In the genomic region with DNA sequence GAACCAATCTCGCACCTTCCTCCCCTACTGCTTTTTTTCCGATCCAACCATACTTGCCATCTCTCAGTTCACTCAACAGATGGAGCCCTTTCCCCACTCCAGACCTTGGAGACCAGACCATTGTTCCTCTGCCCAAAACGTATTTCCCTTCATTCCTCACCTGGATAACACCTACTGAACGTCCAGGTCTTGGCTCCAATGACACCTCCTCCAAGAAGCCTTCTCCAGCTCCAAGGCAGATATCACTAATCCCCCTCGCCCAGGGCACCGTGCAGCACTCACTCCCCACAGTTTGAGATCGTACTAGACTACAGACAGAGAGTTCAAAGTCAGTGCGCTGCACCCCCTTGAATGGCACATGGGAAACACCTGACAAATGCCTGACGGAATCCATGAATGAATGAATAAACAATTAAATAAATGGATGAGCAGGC, we compare ENCODE assay signal across 9 cellular contexts. TPM values are rescaled to one million over a fixed set of nuclear protein-coding genes. Genes with fewer than 3 reads are reported as not detected.
DNase-seq lines count a peak whose midpoint lies in the region; ATAC-seq and TF ChIP-seq lines count a peak whose summit lies in the region.
"Had no signal": no experiment of that assay in that cellular context is flagged by ENCODE, and none has a peak within 500 bp of the region (broad histone marks: within the 10 kb centered on the region; RNA-seq: fewer than 3 reads in every experiment).

No MANE protein-coding gene starts in this region.

- ATAC-seq in activated CD8-positive, alpha-beta T cell treated with anti-CD3 and anti-CD28 coated beads for 36 hours: peak; percentile 55

- peak; percentile 9 for DNase-seq in stimulated activated CD4-positive, alpha-beta T cell treated with anti-CD3 and anti-CD28 coated beads, Interleukin-15, amount 100 ng/mL, for 24 hours
- no peak for DNase-seq in stimulated activated CD4-positive, alpha-beta T cell treated with anti-CD3 and anti-CD28 coated beads, Interleukin-4, amount 100 ng/mL, for 24 hours
- DNase-seq in NCI-H128 (lab: John Stamatoyannopoulos, UW; ENCODE audit: unreplicated experiment): peak; percentile 23
- DNase-seq in activated CD8-positive, alpha-beta T cell treated with anti-CD3 and anti-CD28 coated beads for 36 hours: no peak
- DNase-seq in iPS DF 4.7 (ENCODE audit: extremely low read depth, low spot score): peak; percentile 81
- no peak for DNase-seq in type B pancreatic cell (ENCODE audit: extremely low spot score, unreplicated experiment)
- DNase-seq in activated T-cell treated with anti-CD3 and anti-CD28 coated beads for 4 hours: no peak
- DNase-seq in GF-D8 (lab: John Stamatoyannopoulos, UW): no peak

- H3K4me1 Mint-ChIP-seq in activated CD8-positive, alpha-beta T cell treated with anti-CD3 and anti-CD28 coated beads for 36 hours (ENCODE audit: low read depth): peaks cover 4% of the 10 kb centered on the region
- no peaks in the 10 kb centered on the region for H3K4me1 Mint-ChIP-seq in type B pancreatic cell (ENCODE audit: unreplicated experiment)
- H3K4me1 Mint-ChIP-seq: central memory CD8-positive, alpha-beta T cell had no signal

- H3K9me3 Mint-ChIP-seq in activated CD8-positive, alpha-beta T cell treated with anti-CD3 and anti-CD28 coated beads for 36 hours: no peaks in the 10 kb centered on the region
- no peaks in the 10 kb centered on the region for H3K9me3 Mint-ChIP-seq in type B pancreatic cell
- H3K9me3 Mint-ChIP-seq: central memory CD8-positive, alpha-beta T cell had no signal

- no peaks in the 10 kb centered on the region for H3K27me3 Mint-ChIP-seq in activated CD8-positive, alpha-beta T cell treated with anti-CD3 and anti-CD28 coated beads for 36 hours
- no peaks in the 10 kb centered on the region for H3K27me3 Mint-ChIP-seq in type B pancreatic cell
- H3K27me3 Mint-ChIP-seq: central memory CD8-positive, alpha-beta T cell had no signal

- CTCF ChIA-PET in activated CD8-positive, alpha-beta T cell treated with anti-CD3 and anti-CD28 coated beads for 36 hours (lab: Charles Lee): interaction anchor here (0.7 to 3.9 kb wide), 13 partner anchors 9 to 222 kb away, joined by 3 to 20 read pairs (median 3); no protein-coding TSS in a partner anchor

- no peak overlapping the region for H3K27ac Mint-ChIP-seq in activated CD8-positive, alpha-beta T cell treated with anti-CD3 and anti-CD28 coated beads for 36 hours
- no peak overlapping the region for H3K27ac Mint-ChIP-seq in type B pancreatic cell

- H3K4me3 Mint-ChIP-seq in activated CD8-positive, alpha-beta T cell treated with anti-CD3 and anti-CD28 coated beads for 36 hours: no peak overlapping the region
- no peak overlapping the region for H3K4me3 Mint-ChIP-seq in type B pancreatic cell
- H3K4me3 Mint-ChIP-seq: central memory CD8-positive, alpha-beta T cell had no signal

- POLR2A ChIA-PET in activated CD8-positive, alpha-beta T cell treated with anti-CD3 and anti-CD28 coated beads for 36 hours (lab: Charles Lee): interaction anchor here (1.2 kb wide), 1 partner anchor 50 kb away, joined by 4 read pairs; no protein-coding TSS in a partner anchor

- no peak for TF ChIP-seq CTCF in activated CD8-positive, alpha-beta T cell treated with anti-CD3 and anti-CD28 coated beads for 36 hours (IDR thresholded peaks at IDR 0.05)
- TF ChIP-seq CTCF in type B pancreatic cell (conservative IDR thresholded peaks at IDR 0.05): peak; percentile 69

- H3K36me3 Mint-ChIP-seq in activated CD8-positive, alpha-beta T cell treated with anti-CD3 and anti-CD28 coated beads for 36 hours (ENCODE audit: low read depth): no peaks in the 10 kb centered on the region
- no peaks in the 10 kb centered on the region for H3K36me3 Mint-ChIP-seq in type B pancreatic cell

- intact Hi-C loops in activated CD8-positive, alpha-beta T cell treated with anti-CD3 and anti-CD28 coated beads for 36 hours (cut with micrococcal nuclease): no loop called here

RNA-seq across cellular contexts. Expression of a gene that starts 47.1 kb away (rescaled TPM):
- 100 to 1,000 TPM; 166 to 167 TPM for total RNA-seq in activated CD8-positive, alpha-beta T cell treated with anti-CD3 and anti-CD28 coated beads for 36 hours
- total RNA-seq in type B pancreatic cell (ENCODE audit: low replicate concordance): 11.5 and 14.0 TPM in 2 replicates

Comparison
In these comparisons a context has a peak if more than half of its experiments do, and no peak if none do; other contexts are left out.
1. DNase-seq: peak in stimulated activated CD4-positive, alpha-beta T cell treated with anti-CD3 and anti-CD28 coated beads, Interleukin-15, amount 100 ng/mL, for 24 hours (single experiment), NCI-H128 (single experiment) and iPS DF 4.7 (single experiment); none in stimulated activated CD4-positive, alpha-beta T cell treated with anti-CD3 and anti-CD28 coated beads, Interleukin-4, amount 100 ng/mL, for 24 hours (single experiment), activated CD8-positive, alpha-beta T cell treated with anti-CD3 and anti-CD28 coated beads for 36 hours (single experiment), type B pancreatic cell (single experiment), activated T-cell treated with anti-CD3 and anti-CD28 coated beads for 4 hours (single experiment) and GF-D8 (single experiment).
2. RNA of a gene that starts 47.1 kb away (total RNA-seq): 166 to 167 TPM in activated CD8-positive, alpha-beta T cell treated with anti-CD3 and anti-CD28 coated beads for 36 hours; 11.5 to 14.0 TPM in type B pancreatic cell; every median in the first group is over 10 times any median in the second.